ENCODE assay signal across 12 cellular contexts in the genomic region with DNA sequence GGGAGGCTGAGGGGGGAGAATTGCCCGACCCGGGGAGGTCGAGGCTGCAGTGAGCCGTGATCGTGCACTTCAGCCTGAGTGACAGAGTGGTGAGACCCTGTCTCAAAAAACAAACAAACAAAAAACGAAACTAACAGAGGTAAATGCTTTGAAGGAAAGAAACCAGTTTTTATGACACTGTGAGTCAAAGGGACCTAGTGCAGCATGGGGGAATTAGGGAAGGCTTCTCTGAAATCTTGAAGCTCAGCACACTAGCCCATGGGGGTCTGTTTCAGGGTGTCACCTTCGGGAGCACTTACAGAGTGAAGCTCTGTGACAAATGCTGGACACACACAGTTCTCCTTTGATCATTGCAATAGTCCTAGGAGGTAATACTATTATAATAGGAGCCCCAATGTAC. TPM values are rescaled to one million over a fixed set of nuclear protein-coding genes. Genes with fewer than 3 reads are reported as not detected.
A peak's percentile ranks its signal among the peaks of the same experiment; 100 is the strongest.
DNase-seq lines count a peak whose midpoint lies in the region; ATAC-seq, FAIRE-seq and TF ChIP-seq lines count a peak whose summit lies in the region.
"Had no signal": no experiment of that assay in that cellular context is flagged by ENCODE, and none has a peak within 500 bp of the region (broad histone marks: within the 10 kb centered on the region; RNA-seq: fewer than 3 reads in every experiment).

No MANE protein-coding gene starts in this region.

- peak overlapping the region; percentile 57 to 65 for H3K4me3 Mint-ChIP-seq in effector memory CD8-positive, alpha-beta T cell
- H3K4me3 Mint-ChIP-seq in neural crest cell: no peak overlapping the region

- H3K27me3 ChIP-seq in OCI-LY3 (ENCODE audit: low read depth, low read length): peaks cover 5% of the 10 kb centered on the region; the same call in 1 of the 2 replicates
- H3K27me3 ChIP-seq: cardiac muscle cell had no signal

- H2AFZ ChIP-seq in OCI-LY3 (ENCODE audit: low read depth, low read length): peak overlapping the region; percentile 48; the same call in 1 of the 2 replicates

- H3K9me3 ChIP-seq in A549 (peaks cover 14% of the 10 kb centered on the region), OCI-LY3 (ENCODE audit: insufficient read depth, low read length) (no peaks in the 10 kb centered on the region)

- peak overlapping the region; percentile 62 for H3K4me2 ChIP-seq in A549
- H3K4me2 ChIP-seq in OCI-LY3 (ENCODE audit: low read length): peak overlapping the region; percentile 46

- no peak overlapping the region for H3K9ac ChIP-seq in OCI-LY3 (ENCODE audit: low read length)

- H3K79me2 ChIP-seq in OCI-LY3 (ENCODE audit: low read length): no peaks in the 10 kb centered on the region

- WGBS in A549 (ENCODE audit: missing lambda C conversion rate): 70% methylated on average over 7 of the region's 7 CpGs

- H3K27ac ChIP-seq in A549 (peak overlapping the region; percentile 69 to 83; a peak in 5 of 6 replicates), OCI-LY3 (ENCODE audit: low read length) (no peak overlapping the region)
- H3K27ac ChIP-seq: cardiac muscle cell had no signal

- no peaks in the 10 kb centered on the region for H3K36me3 ChIP-seq in OCI-LY3 (replicated peaks; ENCODE audit: low read depth, low read length)
- H3K36me3 ChIP-seq: cardiac muscle cell had no signal

- DNase-seq in A549 (ENCODE audit: low read depth in 1 of 2, low spot score in 1 of 2) (no peak), neural crest cell (ENCODE audit: low read depth, low spot score) (no peak), NCI-H748 (lab: John Stamatoyannopoulos, UW; ENCODE audit: unreplicated experiment) (no peak), NCI-H69 (lab: John Stamatoyannopoulos, UW) (no peak), epidermal melanocyte (ENCODE audit: insufficient read length, low spot score) (no peak)
- DNase-seq in effector memory CD8-positive, alpha-beta T cell: no peak
- DNase-seq: CD8-positive, alpha-beta memory T cell had no signal

- H3K4me3 ChIP-seq in A549 (no peak overlapping the region), OCI-LY3 (ENCODE audit: low read length) (no peak overlapping the region)
- H3K4me3 ChIP-seq: cardiac muscle cell had no signal

- no peaks in the 10 kb centered on the region for H3K36me3 Mint-ChIP-seq in effector memory CD8-positive, alpha-beta T cell (ENCODE audit: insufficient read depth)
- H3K36me3 Mint-ChIP-seq in neural crest cell (ENCODE audit: low read depth): peaks cover 6% of the 10 kb centered on the region
- H3K36me3 Mint-ChIP-seq: CD8-positive, alpha-beta memory T cell had no signal

- no peak; a peak in 1 of 6 replicates for ATAC-seq in A549
- ATAC-seq in effector memory CD8-positive, alpha-beta T cell (replicated peaks): no peak
- no peak for ATAC-seq in GM18873 (IDR thresholded peaks at IDR 0.05; ENCODE audit: low FRiP score, unreplicated experiment)

- no peaks in the 10 kb centered on the region for H3K9me3 Mint-ChIP-seq in effector memory CD8-positive, alpha-beta T cell
- H3K9me3 Mint-ChIP-seq in neural crest cell: peaks cover 4% of the 10 kb centered on the region
- H3K9me3 Mint-ChIP-seq: CD8-positive, alpha-beta memory T cell had no signal

- H3K27me3 Mint-ChIP-seq in effector memory CD8-positive, alpha-beta T cell: no peaks in the 10 kb centered on the region
- H3K27me3 Mint-ChIP-seq in neural crest cell (ENCODE audit: low read depth): no peaks in the 10 kb centered on the region
- H3K27me3 Mint-ChIP-seq: CD8-positive, alpha-beta memory T cell had no signal

- peak overlapping the region; percentile 61 to 77 for H3K27ac Mint-ChIP-seq in effector memory CD8-positive, alpha-beta T cell
- H3K27ac Mint-ChIP-seq in neural crest cell (ENCODE audit: unreplicated experiment): peak overlapping the region; percentile 9

- TF ChIP-seq POLR2A in A549 (IDR thresholded peaks at IDR 0.05; ENCODE audit: low read length): no peak

- H4K20me1 ChIP-seq in OCI-LY3 (ENCODE audit: insufficient read depth, low read length): no peaks in the 10 kb centered on the region

- TF ChIP-seq RAD21 in A549 (conservative IDR thresholded peaks at IDR 0.05 in 1 of 2, IDR thresholded peaks at IDR 0.05 in 1 of 2): no peak

- TF ChIP-seq CTCF in A549 (IDR thresholded peaks at IDR 0.05): no peak
- no peak for TF ChIP-seq CTCF in OCI-LY3 (IDR thresholded peaks at IDR 0.05; ENCODE audit: low read depth, low read length)
- TF ChIP-seq CTCF in neural crest cell (conservative IDR thresholded peaks at IDR 0.05): no peak

- no peak for TF ChIP-seq EP300 in A549 (IDR thresholded peaks at IDR 0.05)

- CTCF ChIA-PET in A549 (lab: Yijun Ruan, JAX): interaction anchor here (0.7 to 2.1 kb wide), 3 partner anchors 13 to 58 kb away, joined by 3 to 9 read pairs (median 4); no protein-coding TSS in a partner anchor

- H3K4me1 Mint-ChIP-seq in effector memory CD8-positive, alpha-beta T cell (ENCODE audit: low read depth in 2 of 2): peaks cover 8 to 21% of the 10 kb centered on the region in 2 donors
- peaks cover 32% of the 10 kb centered on the region for H3K4me1 Mint-ChIP-seq in neural crest cell

- FAIRE-seq in A549 (lab: Jason Lieb, UNC): no peak

- POLR2A ChIA-PET in A549 (lab: Yijun Ruan, JAX): interaction anchor here (1.1 kb wide), 1 partner anchor 17 kb away, joined by 4 read pairs; a partner anchor contains a TSS

- H3K4me1 ChIP-seq in A549 (peaks cover 30% of the 10 kb centered on the region), OCI-LY3 (ENCODE audit: low read length) (peaks cover 46% of the 10 kb centered on the region)

TF ChIP-seq in A549, 52 proteins besides CTCF, POLR2A, EP300 and RAD21:
- TF ChIP-seq CEBPB (IDR thresholded peaks at IDR 0.05): no peak
- TF ChIP-seq, protein P1, sequence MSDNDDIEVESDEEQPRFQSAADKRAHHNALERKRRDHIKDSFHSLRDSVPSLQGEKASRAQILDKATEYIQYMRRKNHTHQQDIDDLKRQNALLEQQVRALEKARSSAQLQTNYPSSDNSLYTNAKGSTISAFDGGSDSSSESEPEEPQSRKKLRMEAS (IDR thresholded peaks at IDR 0.05): no peak
- no peak for TF ChIP-seq CHD4 (IDR thresholded peaks at IDR 0.05; ENCODE audit: borderline replicate concordance)
- no peak for TF ChIP-seq GATA3 (IDR thresholded peaks at IDR 0.05; ENCODE audit: borderline replicate concordance)
- no peak for TF ChIP-seq SREBF2 (IDR thresholded peaks at IDR 0.05)
- TF ChIP-seq, protein P2, sequence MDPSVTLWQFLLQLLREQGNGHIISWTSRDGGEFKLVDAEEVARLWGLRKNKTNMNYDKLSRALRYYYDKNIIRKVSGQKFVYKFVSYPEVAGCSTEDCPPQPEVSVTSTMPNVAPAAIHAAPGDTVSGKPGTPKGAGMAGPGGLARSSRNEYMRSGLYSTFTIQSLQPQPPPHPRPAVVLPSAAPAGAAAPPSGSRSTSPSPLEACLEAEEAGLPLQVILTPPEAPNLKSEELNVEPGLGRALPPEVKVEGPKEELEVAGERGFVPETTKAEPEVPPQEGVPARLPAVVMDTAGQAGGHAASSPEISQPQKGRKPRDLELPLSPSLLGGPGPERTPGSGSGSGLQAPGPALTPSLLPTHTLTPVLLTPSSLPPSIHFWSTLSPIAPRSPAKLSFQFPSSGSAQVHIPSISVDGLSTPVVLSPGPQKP (IDR thresholded peaks at IDR 0.05; ENCODE audit: low read depth, low read length): no peak
- TF ChIP-seq, protein P3, sequence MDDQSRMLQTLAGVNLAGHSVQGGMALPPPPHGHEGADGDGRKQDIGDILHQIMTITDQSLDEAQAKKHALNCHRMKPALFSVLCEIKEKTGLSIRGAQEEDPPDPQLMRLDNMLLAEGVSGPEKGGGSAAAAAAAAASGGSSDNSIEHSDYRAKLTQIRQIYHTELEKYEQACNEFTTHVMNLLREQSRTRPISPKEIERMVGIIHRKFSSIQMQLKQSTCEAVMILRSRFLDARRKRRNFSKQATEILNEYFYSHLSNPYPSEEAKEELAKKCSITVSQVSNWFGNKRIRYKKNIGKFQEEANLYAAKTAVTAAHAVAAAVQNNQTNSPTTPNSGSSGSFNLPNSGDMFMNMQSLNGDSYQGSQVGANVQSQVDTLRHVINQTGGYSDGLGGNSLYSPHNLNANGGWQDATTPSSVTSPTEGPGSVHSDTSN (IDR thresholded peaks at IDR 0.05): no peak
- TF ChIP-seq HDAC2 (IDR thresholded peaks at IDR 0.05): no peak
- TF ChIP-seq, protein P4, sequence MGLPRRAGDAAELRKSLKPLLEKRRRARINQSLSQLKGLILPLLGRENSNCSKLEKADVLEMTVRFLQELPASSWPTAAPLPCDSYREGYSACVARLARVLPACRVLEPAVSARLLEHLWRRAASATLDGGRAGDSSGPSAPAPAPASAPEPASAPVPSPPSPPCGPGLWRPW (IDR thresholded peaks at IDR 0.05): no peak
- TF ChIP-seq MAFK (IDR thresholded peaks at IDR 0.05; ENCODE audit: partially characterized antibody): no peak
- no peak for TF ChIP-seq EHMT2 (IDR thresholded peaks at IDR 0.05; ENCODE audit: low read depth)
- TF ChIP-seq TP53 (CRISPR knock-in tag; IDR thresholded peaks at IDR 0.05): no peak
- no peak for TF ChIP-seq BHLHE40 (IDR thresholded peaks at IDR 0.05; ENCODE audit: low read depth, low read length)
- no peak for TF ChIP-seq RARB (CRISPR knock-in tag; IDR thresholded peaks at IDR 0.05)
- no peak for TF ChIP-seq RFX5 (IDR thresholded peaks at IDR 0.05)
- TF ChIP-seq FOSL2 (IDR thresholded peaks at IDR 0.05): no peak
- no peak for TF ChIP-seq FOSL2 (CRISPR knock-in tag; IDR thresholded peaks at IDR 0.05)
- no peak for TF ChIP-seq KDM5A (IDR thresholded peaks at IDR 0.05)
- TF ChIP-seq NPAS2 (CRISPR knock-in tag; IDR thresholded peaks at IDR 0.05; ENCODE audit: borderline replicate concordance): no peak

RNA-seq across cellular contexts. Expression of a gene that starts 16.6 kb away (rescaled TPM):
- 17.5 and 18.3 TPM in 2 replicates for polyA plus RNA-seq in A549 (2011; rRNA removed)
- 7.2 and 13.0 TPM in 2 replicates for polyA plus RNA-seq in A549 (2012; cell fraction: cytosol; rRNA removed)
- 13.5 and 18.8 TPM in 2 replicates for polyA plus RNA-seq in A549 (2012; cell fraction: nucleus; rRNA removed)
- 14.7 to 16.3 TPM (median 15.5 TPM) in 3 replicates for polyA plus RNA-seq in A549 (2017; fragmentation: RNase III; extraction: RNeasy Plus Mini Kit Qiagen cat#74134 plus additional on column Dnase treatment)
- 16.8 and 17.3 TPM in 2 replicates for polyA minus RNA-seq in A549 (2011; rRNA and poly(A)+ RNA removed)
- total RNA-seq in neural crest cell: 20.2 and 21.8 TPM in 2 replicates
- polyA plus RNA-seq: neural cell had no signal

RNA-seq across cellular contexts. Expression of a gene that starts 37.7 kb away (rescaled TPM):
- polyA plus RNA-seq in A549 (2011; rRNA removed): 18.7 and 28.1 TPM in 2 replicates
- polyA plus RNA-seq in A549 (2012; cell fraction: cytosol; rRNA removed): 30.4 and 32.1 TPM in 2 replicates
- 43.8 and 51.1 TPM in 2 replicates for polyA plus RNA-seq in A549 (2012; cell fraction: nucleus; rRNA removed)
- 8.3 to 10.7 TPM (median 9.8 TPM) in 3 replicates for polyA plus RNA-seq in A549 (2017; fragmentation: RNase III; extraction: RNeasy Plus Mini Kit Qiagen cat#74134 plus additional on column Dnase treatment)
- polyA minus RNA-seq in A549 (2011; rRNA and poly(A)+ RNA removed): 42.4 and 65.7 TPM in 2 replicates
- total RNA-seq in neural crest cell: 3.1 and 3.6 TPM in 2 replicates
- total RNA-seq: activated CD8-positive, alpha-beta memory T cell treated with anti-CD3 and anti-CD28 coated beads for 36 hours; CD8-positive, alpha-beta memory T cell had no signal
- polyA plus RNA-seq: CD8-positive, alpha-beta memory T cell had no signal
